In the genomic region with DNA sequence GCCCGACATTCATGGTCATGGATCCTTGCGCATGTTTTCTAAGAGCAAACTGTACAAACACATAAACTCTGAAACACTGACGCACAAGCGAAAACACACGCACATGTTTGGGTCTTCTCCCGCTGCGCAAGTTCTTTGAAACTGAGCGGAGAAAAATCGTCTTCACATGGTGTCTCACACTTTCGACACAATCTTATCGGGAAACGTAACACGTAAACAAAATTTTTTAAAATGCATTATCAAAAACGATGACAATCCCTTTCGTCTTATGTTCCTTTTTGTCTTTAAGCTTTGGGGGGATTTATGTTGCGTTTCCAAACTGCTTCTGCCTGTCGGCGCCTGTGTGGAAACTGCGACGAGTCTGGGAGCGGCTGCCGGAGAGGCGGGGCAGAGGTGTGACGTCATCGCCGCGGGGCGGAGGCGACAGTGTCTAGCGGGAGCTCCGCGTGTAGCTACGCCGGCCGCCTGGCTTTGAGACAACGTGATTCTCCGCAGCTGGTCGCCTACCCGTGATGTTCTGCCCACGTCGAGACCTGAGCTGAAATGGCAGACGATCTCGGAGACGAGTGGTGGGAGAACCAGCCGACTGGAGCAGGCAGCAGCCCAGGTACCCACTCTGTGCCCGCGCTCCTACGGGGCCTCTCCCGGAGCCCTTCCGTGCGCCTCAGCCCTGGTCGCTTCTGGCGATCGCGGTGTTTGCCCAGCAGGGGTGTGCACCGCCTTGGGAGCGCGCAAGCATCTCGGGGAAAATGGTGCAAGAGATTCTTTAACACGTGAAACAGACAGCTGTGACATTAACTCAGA, we compare ENCODE assay signal across 1 cellular context.
TF ChIP-seq lines count a peak whose summit lies in the region.

Gene CMSS1, plus strand, starts transcription at position 426 of the 804 bp plus-strand sequence.

TF ChIP-seq in HepG2, 621 proteins besides CTCF, POLR2A, EP300 and RAD21 (continued from another document and continues in another):
- TF ChIP-seq, protein P1, sequence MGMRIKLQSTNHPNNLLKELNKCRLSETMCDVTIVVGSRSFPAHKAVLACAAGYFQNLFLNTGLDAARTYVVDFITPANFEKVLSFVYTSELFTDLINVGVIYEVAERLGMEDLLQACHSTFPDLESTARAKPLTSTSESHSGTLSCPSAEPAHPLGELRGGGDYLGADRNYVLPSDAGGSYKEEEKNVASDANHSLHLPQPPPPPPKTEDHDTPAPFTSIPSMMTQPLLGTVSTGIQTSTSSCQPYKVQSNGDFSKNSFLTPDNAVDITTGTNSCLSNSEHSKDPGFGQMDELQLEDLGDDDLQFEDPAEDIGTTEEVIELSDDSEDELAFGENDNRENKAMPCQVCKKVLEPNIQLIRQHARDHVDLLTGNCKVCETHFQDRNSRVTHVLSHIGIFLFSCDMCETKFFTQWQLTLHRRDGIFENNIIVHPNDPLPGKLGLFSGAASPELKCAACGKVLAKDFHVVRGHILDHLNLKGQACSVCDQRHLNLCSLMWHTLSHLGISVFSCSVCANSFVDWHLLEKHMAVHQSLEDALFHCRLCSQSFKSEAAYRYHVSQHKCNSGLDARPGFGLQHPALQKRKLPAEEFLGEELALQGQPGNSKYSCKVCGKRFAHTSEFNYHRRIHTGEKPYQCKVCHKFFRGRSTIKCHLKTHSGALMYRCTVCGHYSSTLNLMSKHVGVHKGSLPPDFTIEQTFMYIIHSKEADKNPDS (CRISPR knock-in tag; IDR thresholded peaks at IDR 0.05), result 0 out of 2 replicates have a peak, but pooled peaks have one; percentile 30
- TF ChIP-seq SOX13 (IDR thresholded peaks at IDR 0.05) (no peak), SOX13 (CRISPR knock-in tag; conservative IDR thresholded peaks at IDR 0.05 in 1 of 2, IDR thresholded peaks at IDR 0.05 in 1 of 2) (no peak), ZNF564 (CRISPR knock-in tag; IDR thresholded peaks at IDR 0.05) (no peak; the same call in 1 of the 2 replicates), ZNF558 (CRISPR knock-in tag; IDR thresholded peaks at IDR 0.05; ENCODE audit: borderline replicate concordance) (no peak; the same call in 1 of the 2 replicates), ARNT (IDR thresholded peaks at IDR 0.05) (no peak), BORCS8-MEF2B (CRISPR knock-in tag; IDR thresholded peaks at IDR 0.05) (no peak; the same call in 1 of the 2 replicates), FOXA3 (CRISPR knock-in tag; IDR thresholded peaks at IDR 0.05) (peak; percentile 33; the same call in 1 of the 2 replicates), CBX5 (CRISPR knock-in tag; IDR thresholded peaks at IDR 0.05; ENCODE audit: borderline replicate concordance) (0 out of 2 replicates have a peak, but pooled peaks have one; percentile 13), GLI4 (CRISPR knock-in tag; IDR thresholded peaks at IDR 0.05; ENCODE audit: borderline replicate concordance) (no peak), YY1 (IDR thresholded peaks at IDR 0.05; ENCODE audit: insufficient read depth, insufficient replicate concordance, low read depth, low read length) (no peak), NR2F2 (IDR thresholded peaks at IDR 0.05; ENCODE audit: borderline replicate concordance, low read depth) (no peak), ZBTB7A (CRISPR knock-in tag; IDR thresholded peaks at IDR 0.05) (no peak), FOXC1 (CRISPR knock-in tag; IDR thresholded peaks at IDR 0.05; ENCODE audit: borderline replicate concordance) (peak; percentile 93), JUND (CRISPR knock-in tag; IDR thresholded peaks at IDR 0.05) (peak; percentile 81), CEBPZ (IDR thresholded peaks at IDR 0.05; ENCODE audit: low read length) (no peak), SNAPC4 (CRISPR knock-in tag; IDR thresholded peaks at IDR 0.05) (no peak), TBP (CRISPR knock-in tag; IDR thresholded peaks at IDR 0.05) (no peak), ZNF512 (CRISPR knock-in tag; IDR thresholded peaks at IDR 0.05) (no peak), ZSCAN22 (CRISPR knock-in tag; IDR thresholded peaks at IDR 0.05) (no peak), ARID5B (CRISPR knock-in tag; IDR thresholded peaks at IDR 0.05) (peak; percentile 31; the same call in 1 of the 2 replicates), MTA1 (CRISPR knock-in tag; IDR thresholded peaks at IDR 0.05; ENCODE audit: borderline replicate concordance) (peak; percentile 66; the same call in 1 of the 2 replicates)
- TF ChIP-seq, protein P2, sequence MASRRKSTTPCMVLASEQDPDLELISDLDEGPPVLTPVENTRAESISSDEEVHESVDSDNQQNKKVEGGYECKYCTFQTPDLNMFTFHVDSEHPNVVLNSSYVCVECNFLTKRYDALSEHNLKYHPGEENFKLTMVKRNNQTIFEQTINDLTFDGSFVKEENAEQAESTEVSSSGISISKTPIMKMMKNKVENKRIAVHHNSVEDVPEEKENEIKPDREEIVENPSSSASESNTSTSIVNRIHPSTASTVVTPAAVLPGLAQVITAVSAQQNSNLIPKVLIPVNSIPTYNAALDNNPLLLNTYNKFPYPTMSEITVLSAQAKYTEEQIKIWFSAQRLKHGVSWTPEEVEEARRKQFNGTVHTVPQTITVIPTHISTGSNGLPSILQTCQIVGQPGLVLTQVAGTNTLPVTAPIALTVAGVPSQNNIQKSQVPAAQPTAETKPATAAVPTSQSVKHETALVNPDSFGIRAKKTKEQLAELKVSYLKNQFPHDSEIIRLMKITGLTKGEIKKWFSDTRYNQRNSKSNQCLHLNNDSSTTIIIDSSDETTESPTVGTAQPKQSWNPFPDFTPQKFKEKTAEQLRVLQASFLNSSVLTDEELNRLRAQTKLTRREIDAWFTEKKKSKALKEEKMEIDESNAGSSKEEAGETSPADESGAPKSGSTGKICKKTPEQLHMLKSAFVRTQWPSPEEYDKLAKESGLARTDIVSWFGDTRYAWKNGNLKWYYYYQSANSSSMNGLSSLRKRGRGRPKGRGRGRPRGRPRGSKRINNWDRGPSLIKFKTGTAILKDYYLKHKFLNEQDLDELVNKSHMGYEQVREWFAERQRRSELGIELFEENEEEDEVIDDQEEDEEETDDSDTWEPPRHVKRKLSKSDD (CRISPR knock-in tag; IDR thresholded peaks at IDR 0.05; ENCODE audit: low read depth), result peak; percentile 93
- TF ChIP-seq, protein P3, sequence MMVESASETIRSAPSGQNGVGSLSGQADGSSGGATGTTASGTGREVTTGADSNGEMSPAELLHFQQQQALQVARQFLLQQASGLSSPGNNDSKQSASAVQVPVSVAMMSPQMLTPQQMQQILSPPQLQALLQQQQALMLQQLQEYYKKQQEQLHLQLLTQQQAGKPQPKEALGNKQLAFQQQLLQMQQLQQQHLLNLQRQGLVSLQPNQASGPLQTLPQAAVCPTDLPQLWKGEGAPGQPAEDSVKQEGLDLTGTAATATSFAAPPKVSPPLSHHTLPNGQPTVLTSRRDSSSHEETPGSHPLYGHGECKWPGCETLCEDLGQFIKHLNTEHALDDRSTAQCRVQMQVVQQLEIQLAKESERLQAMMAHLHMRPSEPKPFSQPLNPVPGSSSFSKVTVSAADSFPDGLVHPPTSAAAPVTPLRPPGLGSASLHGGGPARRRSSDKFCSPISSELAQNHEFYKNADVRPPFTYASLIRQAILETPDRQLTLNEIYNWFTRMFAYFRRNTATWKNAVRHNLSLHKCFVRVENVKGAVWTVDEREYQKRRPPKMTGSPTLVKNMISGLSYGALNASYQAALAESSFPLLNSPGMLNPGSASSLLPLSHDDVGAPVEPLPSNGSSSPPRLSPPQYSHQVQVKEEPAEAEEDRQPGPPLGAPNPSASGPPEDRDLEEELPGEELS (CRISPR knock-in tag; IDR thresholded peaks at IDR 0.05), result peak; percentile 47; the same call in 1 of the 2 replicates
- TF ChIP-seq, protein P4, sequence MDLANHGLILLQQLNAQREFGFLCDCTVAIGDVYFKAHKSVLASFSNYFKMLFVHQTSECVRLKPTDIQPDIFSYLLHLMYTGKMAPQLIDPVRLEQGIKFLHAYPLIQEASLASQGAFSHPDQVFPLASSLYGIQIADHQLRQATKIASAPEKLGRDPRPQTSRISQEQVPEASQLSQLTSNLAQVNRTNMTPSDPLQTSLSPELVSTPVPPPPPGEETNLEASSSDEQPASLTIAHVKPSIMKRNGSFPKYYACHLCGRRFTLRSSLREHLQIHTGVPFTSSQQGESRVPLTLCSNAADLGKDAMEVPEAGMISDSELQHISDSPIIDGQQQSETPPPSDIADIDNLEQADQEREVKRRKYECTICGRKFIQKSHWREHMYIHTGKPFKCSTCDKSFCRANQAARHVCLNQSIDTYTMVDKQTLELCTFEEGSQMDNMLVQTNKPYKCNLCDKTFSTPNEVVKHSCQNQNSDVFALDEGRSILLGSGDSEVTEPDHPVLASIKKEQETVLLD (CRISPR knock-in tag; IDR thresholded peaks at IDR 0.05; ENCODE audit: low read depth), result 0 out of 2 replicates have a peak, but pooled peaks have one; percentile 35
